13 cellular contexts compared by ENCODE assay signal in genomic region chr12:66393890-66394289, GRCh38.
"Had no signal": no experiment of that assay in that cellular context is flagged by ENCODE, and none has a peak within 500 bp of the region (broad histone marks: within the 10 kb centered on the region; RNA-seq: fewer than 3 reads in every experiment).

No MANE protein-coding gene starts in this region.

- H3K4me3 ChIP-seq: ascending aorta, mucosa of descending colon, right atrium auricular region, SJSA1, skin epidermis, transverse colon had no signal

- H3K4me1 ChIP-seq: ascending aorta, SJSA1 had no signal

- H3K27ac Mint-ChIP-seq: activated T-helper 2 cell treated with anti-CD3 and anti-CD28 coated beads, Interferon-gamma antibody, Interleukin-2, Interleukin-4, amounts not matched to agents 10 μg/mL and 5 μg/mL and 100 μg/mL, durations not matched to agents 14 hours and 24 hours and 36 hours; natural killer cell treated with Interleukin-12 subunit alpha and Interleukin-12 subunit beta and Interleukin-15 and Interleukin-18, amount 100 ng/mL, for 72 hours had no signal

- H3K36me3 ChIP-seq: ascending aorta, right atrium auricular region, SJSA1, transverse colon had no signal

- DNase-seq: activated CD4-positive, alpha-beta T cell treated with anti-CD3 and anti-CD28 coated beads, Interleukin-2, amount 50 U/mL, for 48 hours; foreskin melanocyte; head of caudate nucleus; left colon; mucosa of descending colon; nucleus accumbens; transverse colon had no signal

- H3K36me3 Mint-ChIP-seq: natural killer cell treated with Interleukin-12 subunit alpha and Interleukin-12 subunit beta and Interleukin-15 and Interleukin-18, amount 100 ng/mL, for 72 hours had no signal

- H3K9me3 ChIP-seq: ascending aorta, mucosa of descending colon, right atrium auricular region, SJSA1, transverse colon had no signal

- H3K27ac ChIP-seq: ascending aorta, right atrium auricular region, SJSA1, skin epidermis, transverse colon had no signal

- H3K27me3 ChIP-seq: ascending aorta, right atrium auricular region, transverse colon had no signal

- H3K4me3 Mint-ChIP-seq: natural killer cell treated with Interleukin-12 subunit alpha and Interleukin-12 subunit beta and Interleukin-15 and Interleukin-18, amount 100 ng/mL, for 72 hours had no signal

- H3K9me3 Mint-ChIP-seq: activated T-helper 2 cell treated with anti-CD3 and anti-CD28 coated beads, Interferon-gamma antibody, Interleukin-2, Interleukin-4, amounts not matched to agents 10 μg/mL and 5 μg/mL and 100 μg/mL, durations not matched to agents 14 hours and 24 hours and 36 hours; natural killer cell treated with Interleukin-12 subunit alpha and Interleukin-12 subunit beta and Interleukin-15 and Interleukin-18, amount 100 ng/mL, for 72 hours had no signal

- ATAC-seq: left colon; mucosa of descending colon; natural killer cell treated with Interleukin-12 subunit alpha and Interleukin-12 subunit beta and Interleukin-15 and Interleukin-18, amount 100 ng/mL, for 72 hours had no signal
